Comparison of ENCODE assay signal across 8 cellular contexts in genomic region chr1:2314803-2315710, GRCh38.
DNase-seq lines count a peak whose midpoint lies in the region; ATAC-seq, FAIRE-seq and TF ChIP-seq lines count a peak whose summit lies in the region.

No MANE protein-coding gene starts in this region.

- H3K36me3 Mint-ChIP-seq in memory B cell, result no peaks in the 10 kb centered on the region
- H3K36me3 Mint-ChIP-seq in stimulated activated memory B cell treated with anti-CD40 and anti-IgM and Interleukin-4, amounts not matched to agents 10 μg/mL and 1 μg/mL and 100 μg/mL, for 72 hours, result no peaks in the 10 kb centered on the region

- intact Hi-C loops in dorsolateral prefrontal cortex (cut with DNase I), result loop anchor here (5.0 kb wide), 4 partner anchors 58 to 118 kb away; no protein-coding TSS in a partner anchor

- no peak for FAIRE-seq in D721Med (lab: Jason Lieb, UNC)

- peaks cover 3% of the 10 kb centered on the region for H3K27me3 Mint-ChIP-seq in memory B cell
- H3K27me3 Mint-ChIP-seq in stimulated activated memory B cell treated with anti-CD40 and anti-IgM and Interleukin-4, amounts not matched to agents 10 μg/mL and 1 μg/mL and 100 μg/mL, for 72 hours, result no peaks in the 10 kb centered on the region

- H3K4me3 Mint-ChIP-seq in memory B cell, result peak overlapping the region; percentile 80
- H3K4me3 Mint-ChIP-seq in stimulated activated memory B cell treated with anti-CD40 and anti-IgM and Interleukin-4, amounts not matched to agents 10 μg/mL and 1 μg/mL and 100 μg/mL, for 72 hours, result peak overlapping the region; percentile 72

- no peaks in the 10 kb centered on the region for H3K27me3 ChIP-seq in dorsolateral prefrontal cortex

- DNase-seq in D721Med (ENCODE audit: insufficient read length, low spot score) (peak; percentile 65), dorsolateral prefrontal cortex (no peak), memory B cell (ENCODE audit: low spot score in 2 of 2) (peak; percentile 76 to 82)
- DNase-seq in activated CD4-positive, alpha-beta T cell treated with anti-CD3 and anti-CD28 coated beads for 24 hours (ENCODE audit: low read depth in 2 of 2), result peak; percentile 27 to 35

- peak; percentile 62 for ATAC-seq in memory B cell (ENCODE audit: low read depth)
- peak; percentile 34 for ATAC-seq in stimulated activated memory B cell treated with anti-CD40 and anti-IgM and Interleukin-4, amounts not matched to agents 10 μg/mL and 1 μg/mL and 100 μg/mL, for 72 hours
- no peak for ATAC-seq in GM18907 (IDR thresholded peaks at IDR 0.05; ENCODE audit: unreplicated experiment)
- no peak for ATAC-seq in GM18868 (IDR thresholded peaks at IDR 0.05; ENCODE audit: unreplicated experiment)

- TF ChIP-seq CTCF in D721Med (IDR thresholded peaks at IDR 0.05; ENCODE audit: insufficient read depth, missing control alignments) (peak; percentile 37), dorsolateral prefrontal cortex (IDR thresholded peaks at IDR 0.05 in 54 of 56, conservative IDR thresholded peaks at IDR 0.05 in 2 of 56; ENCODE audit: low read depth in 1 of 56, partially characterized antibody in 56 of 56) (peak; percentile 79 to 99 (median 92))

- H3K9me3 Mint-ChIP-seq in memory B cell, result no peaks in the 10 kb centered on the region
- no peaks in the 10 kb centered on the region for H3K9me3 Mint-ChIP-seq in stimulated activated memory B cell treated with anti-CD40 and anti-IgM and Interleukin-4, amounts not matched to agents 10 μg/mL and 1 μg/mL and 100 μg/mL, for 72 hours

- H3K4me1 Mint-ChIP-seq in memory B cell, result peaks cover 20% of the 10 kb centered on the region
- peaks cover 36% of the 10 kb centered on the region for H3K4me1 Mint-ChIP-seq in stimulated activated memory B cell treated with anti-CD40 and anti-IgM and Interleukin-4, amounts not matched to agents 10 μg/mL and 1 μg/mL and 100 μg/mL, for 72 hours

- H3K36me3 ChIP-seq in KOPT-K1 (ENCODE audit: insufficient read depth, low read length), result no peaks in the 10 kb centered on the region

- no peaks in the 10 kb centered on the region for H3K9me3 ChIP-seq in KOPT-K1 (ENCODE audit: insufficient read depth, low read length, poor library complexity, severe bottlenecking)

- peak overlapping the region; percentile 41 to 75 (median 63) for H3K4me3 ChIP-seq in dorsolateral prefrontal cortex

- H3K27ac ChIP-seq in KOPT-K1 (ENCODE audit: low read depth, low read length, poor library complexity, severe bottlenecking) (peak overlapping the region; percentile 49), dorsolateral prefrontal cortex (peak overlapping the region in 53 of 59 donors; percentile 1 to 96 (median 74))

- H3K27ac Mint-ChIP-seq in memory B cell, result peak overlapping the region; percentile 82
- H3K27ac Mint-ChIP-seq in stimulated activated memory B cell treated with anti-CD40 and anti-IgM and Interleukin-4, amounts not matched to agents 10 μg/mL and 1 μg/mL and 100 μg/mL, for 72 hours, result peak overlapping the region; percentile 73

Comparison
In these comparisons a context has a peak if more than half of its experiments do, and no peak if none do; other contexts are left out.
1. DNase-seq: peak in D721Med (single experiment), activated CD4-positive, alpha-beta T cell treated with anti-CD3 and anti-CD28 coated beads for 24 hours (2 of 2) and memory B cell (2 of 2); none in dorsolateral prefrontal cortex (0 of 10).
2. ATAC-seq: peak in memory B cell (single experiment) and stimulated activated memory B cell treated with anti-CD40 and anti-IgM and Interleukin-4, amounts not matched to agents 10 μg/mL and 1 μg/mL and 100 μg/mL, for 72 hours (single experiment); none in GM18907 (single experiment) and GM18868 (single experiment).